Comparison of ENCODE assay signal across 13 cellular contexts in the genomic region with DNA sequence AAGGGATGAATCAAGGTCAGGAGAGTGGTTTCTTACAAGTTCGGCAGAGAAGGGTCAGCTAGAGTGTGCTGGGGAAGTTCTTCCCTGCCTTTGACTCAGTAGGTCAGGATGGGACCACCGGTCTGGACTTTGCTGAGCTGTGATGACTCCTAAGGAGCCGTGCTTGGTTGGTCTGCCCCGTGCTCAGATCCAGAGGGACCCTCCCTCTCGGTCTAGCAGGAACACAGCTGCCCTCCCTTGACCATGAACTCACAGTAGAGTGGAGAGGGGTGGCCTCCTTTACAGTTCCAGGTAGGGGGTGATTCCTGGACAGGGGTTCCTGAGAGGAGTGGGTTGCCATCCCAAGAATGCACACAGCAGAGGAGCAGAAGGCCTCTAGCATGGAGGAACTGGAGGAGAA. TPM values are rescaled to one million over a fixed set of nuclear protein-coding genes. Genes with fewer than 3 reads are reported as not detected.
A peak's percentile ranks its signal among the peaks of the same experiment; 100 is the strongest.
DNase-seq lines count a peak whose midpoint lies in the region; ATAC-seq and TF ChIP-seq lines count a peak whose summit lies in the region.
"Had no signal": no experiment of that assay in that cellular context is flagged by ENCODE, and none has a peak within 500 bp of the region (broad histone marks: within the 10 kb centered on the region; RNA-seq: fewer than 3 reads in every experiment).

No MANE protein-coding gene starts in this region.

- H4K20me1 ChIP-seq in DOHH2 (ENCODE audit: control insufficient read depth, insufficient read depth, low read depth, low read length): peaks cover 42% of the 10 kb centered on the region

- H3K27ac ChIP-seq in DOHH2 (ENCODE audit: low read depth, low read length) (peak overlapping the region; percentile 81), HUES6 (ENCODE audit: low read depth, low read length) (no peak overlapping the region)
- H3K27ac ChIP-seq: colonic mucosa had no signal

- peak overlapping the region; percentile 45 for H3K9ac ChIP-seq in HUES6 (ENCODE audit: low read length)

- no peak for ATAC-seq in natural killer cell
- no peak for ATAC-seq in GM18870 (IDR thresholded peaks at IDR 0.05; ENCODE audit: unreplicated experiment)

- peaks cover 86% of the 10 kb centered on the region for H3K79me2 ChIP-seq in DOHH2 (ENCODE audit: control insufficient read depth, low read length)

- H3K27me3 ChIP-seq in DOHH2 (ENCODE audit: control insufficient read depth, low read length): no peaks in the 10 kb centered on the region
- no peaks in the 10 kb centered on the region for H3K27me3 ChIP-seq in HUES6 (ENCODE audit: control insufficient read depth, insufficient read depth, low read length)
- H3K27me3 ChIP-seq: colonic mucosa had no signal

- intact Hi-C loops in activated T-helper 2 cell treated with anti-CD3 and anti-CD28 coated beads, Interferon-gamma antibody, Interleukin-2, Interleukin-4, amounts not matched to agents 10 μg/mL and 5 μg/mL and 100 μg/mL, durations not matched to agents 14 hours and 24 hours and 36 hours (cut with micrococcal nuclease): loop anchor here (5.0 kb wide), 1 partner anchor 533 kb away; no protein-coding TSS in a partner anchor
- intact Hi-C loops in natural killer cell (cut with micrococcal nuclease) (no loop called here), lower leg skin (cut with DNase I; ENCODE audit: low total_unique reads) (no loop called here)

- peaks cover 78% of the 10 kb centered on the region for H3F3A ChIP-seq in DOHH2 (ENCODE audit: control insufficient read depth, insufficient read depth)

- peak overlapping the region; percentile 36 for H3K27ac Mint-ChIP-seq in activated T-helper 2 cell treated with anti-CD3 and anti-CD28 coated beads, Interferon-gamma antibody, Interleukin-2, Interleukin-4, amounts not matched to agents 10 μg/mL and 5 μg/mL and 100 μg/mL, durations not matched to agents 14 hours and 24 hours and 36 hours
- H3K27ac Mint-ChIP-seq in natural killer cell: peak overlapping the region; percentile 17 to 34

- peaks cover 83% of the 10 kb centered on the region for H3K4me1 ChIP-seq in DOHH2 (ENCODE audit: control insufficient read depth, low read length)
- peaks cover 24% of the 10 kb centered on the region for H3K4me1 ChIP-seq in HUES6 (ENCODE audit: control insufficient read depth, insufficient read depth, low read length)

- peaks cover 56% of the 10 kb centered on the region for H3K4me1 Mint-ChIP-seq in activated T-helper 2 cell treated with anti-CD3 and anti-CD28 coated beads, Interferon-gamma antibody, Interleukin-2, Interleukin-4, amounts not matched to agents 10 μg/mL and 5 μg/mL and 100 μg/mL, durations not matched to agents 14 hours and 24 hours and 36 hours (ENCODE audit: low read depth)
- peaks cover 41 to 63% of the 10 kb centered on the region in 2 donors for H3K4me1 Mint-ChIP-seq in natural killer cell

- H3K27me3 Mint-ChIP-seq in activated T-helper 2 cell treated with anti-CD3 and anti-CD28 coated beads, Interferon-gamma antibody, Interleukin-2, Interleukin-4, amounts not matched to agents 10 μg/mL and 5 μg/mL and 100 μg/mL, durations not matched to agents 14 hours and 24 hours and 36 hours (ENCODE audit: low read depth): no peaks in the 10 kb centered on the region
- H3K27me3 Mint-ChIP-seq in natural killer cell (ENCODE audit: low read depth in 2 of 2): no peaks in the 10 kb centered on the region

- TF ChIP-seq CTCF in DOHH2 (IDR thresholded peaks at IDR 0.05; ENCODE audit: low read depth, low read length, poor library complexity, severe bottlenecking): no peak
- TF ChIP-seq CTCF in natural killer cell (IDR thresholded peaks at IDR 0.05): no peak
- TF ChIP-seq CTCF in lower leg skin (IDR thresholded peaks at IDR 0.05): no peak

- peak overlapping the region; percentile 88 for H3K4me2 ChIP-seq in DOHH2 (ENCODE audit: low read length)

- no peak for TF ChIP-seq POLR2A in lower leg skin (IDR thresholded peaks at IDR 0.05)

- no peaks in the 10 kb centered on the region for H3K9me3 Mint-ChIP-seq in activated T-helper 2 cell treated with anti-CD3 and anti-CD28 coated beads, Interferon-gamma antibody, Interleukin-2, Interleukin-4, amounts not matched to agents 10 μg/mL and 5 μg/mL and 100 μg/mL, durations not matched to agents 14 hours and 24 hours and 36 hours
- no peaks in the 10 kb centered on the region for H3K9me3 Mint-ChIP-seq in natural killer cell

- H3K4me3 Mint-ChIP-seq in activated T-helper 2 cell treated with anti-CD3 and anti-CD28 coated beads, Interferon-gamma antibody, Interleukin-2, Interleukin-4, amounts not matched to agents 10 μg/mL and 5 μg/mL and 100 μg/mL, durations not matched to agents 14 hours and 24 hours and 36 hours (ENCODE audit: low read depth): peak overlapping the region; percentile 41
- H3K4me3 Mint-ChIP-seq in natural killer cell: no peak overlapping the region

- H3K4me3 ChIP-seq in DOHH2 (ENCODE audit: low read length) (peak overlapping the region; percentile 87), HUES6 (ENCODE audit: low read depth, low read length) (no peak overlapping the region), lower leg skin (ENCODE audit: low read depth, poor library complexity, severe bottlenecking) (no peak overlapping the region)
- H3K4me3 ChIP-seq: colonic mucosa had no signal

- DNase-seq in activated T-helper 2 cell treated with anti-CD3 and anti-CD28 coated beads, Interferon-gamma antibody, Interleukin-2, Interleukin-4, amounts not matched to agents 10 μg/mL and 5 μg/mL and 100 μg/mL, durations not matched to agents 14 hours and 24 hours and 36 hours (ENCODE audit: low spot score): no peak
- DNase-seq in natural killer cell: no peak
- DNase-seq in lower leg skin (ENCODE audit: low spot score in 2 of 2): no peak
- DNase-seq in effector CD4-positive, alpha-beta T cell: no peak
- DNase-seq: activated CD8-positive, alpha-beta memory T cell treated with anti-CD3 and anti-CD28 coated beads for 24 hours; colonic mucosa; DMS79 treated with DMSO at 0.1 percent for 48 hours; NCI-H1694 treated with DMSO at 0.1 percent for 48 hours; SHP77; stimulated activated naive CD4-positive, alpha-beta T cell treated with Interleukin-2 at 50 U/mL for 16 hours had no signal

- 83 to 84% methylated on average over 5 of the region's 5 CpGs for WGBS in lower leg skin, 2 donors

- H3K9me2 ChIP-seq in DOHH2 (replicated peaks; ENCODE audit: control insufficient read depth, low read length): no peaks in the 10 kb centered on the region

- H3K9me3 ChIP-seq in DOHH2 (ENCODE audit: control insufficient read depth, insufficient read depth, low read length) (no peaks in the 10 kb centered on the region), HUES6 (ENCODE audit: control insufficient read depth, insufficient read depth, low read depth, low read length) (no peaks in the 10 kb centered on the region)
- H3K9me3 ChIP-seq: colonic mucosa had no signal

- H3K36me3 ChIP-seq in DOHH2 (ENCODE audit: control insufficient read depth, low read length) (peaks cover 89% of the 10 kb centered on the region), HUES6 (ENCODE audit: control insufficient read depth, insufficient read depth, low read length) (peaks cover 86% of the 10 kb centered on the region)

- peaks cover 78% of the 10 kb centered on the region for H3K36me3 Mint-ChIP-seq in activated T-helper 2 cell treated with anti-CD3 and anti-CD28 coated beads, Interferon-gamma antibody, Interleukin-2, Interleukin-4, amounts not matched to agents 10 μg/mL and 5 μg/mL and 100 μg/mL, durations not matched to agents 14 hours and 24 hours and 36 hours (ENCODE audit: low read depth)
- no peaks in the 10 kb centered on the region for H3K36me3 Mint-ChIP-seq in natural killer cell

RNA-seq across cellular contexts. Expression of gene RPS19, which starts 4.3 kb away (rescaled TPM):
- 2,928 and 2,943 TPM in 2 replicates for total RNA-seq in activated T-helper 2 cell treated with anti-CD3 and anti-CD28 coated beads, Interferon-gamma antibody, Interleukin-2, Interleukin-4, amounts not matched to agents 10 μg/mL and 5 μg/mL and 100 μg/mL, durations not matched to agents 14 hours and 24 hours and 36 hours
- total RNA-seq in natural killer cell (1,000 to 10,000 TPM; 1,358 to 1,814 (median 1,709) TPM), lower leg skin (1,000 to 10,000 TPM; 1,327 to 3,048 (median 2,121) TPM)

RNA-seq across cellular contexts. Expression of gene CD79A, which starts 12.7 kb away (rescaled TPM):
- 0.67 and 0.84 TPM in 2 replicates for total RNA-seq in activated T-helper 2 cell treated with anti-CD3 and anti-CD28 coated beads, Interferon-gamma antibody, Interleukin-2, Interleukin-4, amounts not matched to agents 10 μg/mL and 5 μg/mL and 100 μg/mL, durations not matched to agents 14 hours and 24 hours and 36 hours
- total RNA-seq in natural killer cell: 10 to 100 TPM in 1 of 3 donors, 1 to 10 TPM in 2; 5.6 to 35.5 (median 6.0) TPM
- total RNA-seq in lower leg skin: under 1 TPM in 1 of 4 donors, not detected in 3; 0.81 TPM

RNA-seq across cellular contexts. Expression of gene ARHGEF1, which starts 18.6 kb away (rescaled TPM):
- total RNA-seq in activated T-helper 2 cell treated with anti-CD3 and anti-CD28 coated beads, Interferon-gamma antibody, Interleukin-2, Interleukin-4, amounts not matched to agents 10 μg/mL and 5 μg/mL and 100 μg/mL, durations not matched to agents 14 hours and 24 hours and 36 hours: 340 and 353 TPM in 2 replicates
- total RNA-seq in natural killer cell (1,000 to 10,000 TPM; 1,177 to 1,409 (median 1,354) TPM), lower leg skin (10 to 100 TPM; 56.9 to 94.3 (median 68.7) TPM)

RNA-seq across cellular contexts. Expression of gene DMRTC2, which starts 19.5 kb away (rescaled TPM):
- not detected in 2 replicates for total RNA-seq in activated T-helper 2 cell treated with anti-CD3 and anti-CD28 coated beads, Interferon-gamma antibody, Interleukin-2, Interleukin-4, amounts not matched to agents 10 μg/mL and 5 μg/mL and 100 μg/mL, durations not matched to agents 14 hours and 24 hours and 36 hours
- total RNA-seq in natural killer cell (not detected), lower leg skin (not detected)
- total RNA-seq: colonic mucosa had no signal

RNA-seq across cellular contexts. Expression of gene LYPD4, which starts 19.9 kb away (rescaled TPM):
- total RNA-seq in activated T-helper 2 cell treated with anti-CD3 and anti-CD28 coated beads, Interferon-gamma antibody, Interleukin-2, Interleukin-4, amounts not matched to agents 10 μg/mL and 5 μg/mL and 100 μg/mL, durations not matched to agents 14 hours and 24 hours and 36 hours: not detected in 2 replicates
- not detected for total RNA-seq in natural killer cell
- not detected for total RNA-seq in lower leg skin
- total RNA-seq: colonic mucosa had no signal
